In the genomic region with DNA sequence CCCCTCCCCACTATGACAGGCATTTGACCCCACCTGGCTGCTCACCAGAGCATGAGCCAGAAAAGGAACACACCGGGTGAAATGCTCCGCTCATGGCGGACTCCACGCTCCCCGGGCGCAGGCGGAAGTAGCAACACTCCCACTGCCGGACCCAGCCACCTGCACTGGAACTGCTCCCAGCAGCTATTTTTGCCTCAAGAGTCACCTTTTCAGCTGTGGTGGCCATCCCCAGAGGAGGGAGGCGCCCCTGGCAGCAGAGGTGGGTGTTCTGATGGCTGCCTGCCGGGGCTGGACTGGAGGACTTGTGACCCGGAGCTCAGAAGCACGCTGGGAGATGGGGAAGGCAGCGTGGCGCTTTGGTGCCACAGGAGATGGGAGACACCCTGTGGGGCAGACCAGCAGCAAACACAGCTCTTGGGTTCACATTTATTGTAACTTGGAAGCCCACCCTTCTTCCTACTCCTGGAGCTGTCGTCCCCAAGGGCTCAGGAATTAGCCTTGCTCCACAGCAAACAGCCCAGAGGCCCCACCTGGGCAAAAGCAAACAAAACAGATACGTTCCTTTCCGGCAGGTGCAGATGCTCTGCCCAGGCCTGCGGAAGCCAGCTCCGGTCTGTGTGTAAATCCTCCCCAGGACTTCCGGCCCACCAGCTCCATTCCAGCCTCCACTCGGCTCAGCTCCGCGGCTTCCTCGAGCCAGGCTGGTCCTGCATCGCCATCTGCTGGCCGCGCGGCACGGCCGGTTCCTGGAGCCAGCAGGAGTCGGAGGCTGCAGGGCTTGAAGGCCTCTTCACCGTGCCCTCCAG, we compare ENCODE assay signal across 8 cellular contexts. TPM values are rescaled to one million over a fixed set of nuclear protein-coding genes. Genes with fewer than 3 reads are reported as not detected.
DNase-seq lines count a peak whose midpoint lies in the region; ATAC-seq and TF ChIP-seq lines count a peak whose summit lies in the region.

No MANE protein-coding gene starts in this region.

- intact Hi-C loops in CD4-positive, alpha-beta T cell (cut with DNase I, micrococcal nuclease): loop anchor here (1.0 to 5.0 kb wide), 7 partner anchors 14 to 657 kb away; a partner anchor contains a TSS
- intact Hi-C loops in ascending aorta (cut with DNase I) (loop anchor here (1.0 to 5.0 kb wide), 4 partner anchors 8 to 357 kb away; a partner anchor contains a TSS), vagina (cut with DNase I) (loop anchor here (10.0 kb wide), 1 partner anchor 354 kb away; no protein-coding TSS in a partner anchor)

- POLR2A ChIA-PET in CD4-positive, alpha-beta T cell (lab: Charles Lee): interaction anchor here (0.6 to 5.1 kb wide), 19 partner anchors 7 to 811 kb away, joined by 3 to 129 read pairs (median 6); a partner anchor contains a TSS

- no peaks in the 10 kb centered on the region for H3K27me3 Mint-ChIP-seq in CD4-positive, alpha-beta T cell

- H3K4me1 ChIP-seq in HAP-1 (peaks cover 18% of the 10 kb centered on the region), ascending aorta (peaks cover 21 to 59% of the 10 kb centered on the region in 2 donors), right atrium auricular region (peaks cover 0 to 69% of the 10 kb centered on the region in 2 donors), vagina (peaks cover 79% of the 10 kb centered on the region)

- peaks cover 86% of the 10 kb centered on the region for H3K4me1 Mint-ChIP-seq in CD4-positive, alpha-beta T cell (ENCODE audit: low read depth)

- peak overlapping the region; percentile 87 for H3K27ac Mint-ChIP-seq in CD4-positive, alpha-beta T cell

- CTCF ChIA-PET in CD4-positive, alpha-beta T cell (lab: Charles Lee): interaction anchor here (0.5 to 4.8 kb wide), 38 partner anchors 11 to 798 kb away, joined by 3 to 69 read pairs (median 4); a partner anchor contains a TSS

- H3K36me3 ChIP-seq in HAP-1 (replicated peaks) (peaks cover 58% of the 10 kb centered on the region), ascending aorta (peaks cover 21 to 32% of the 10 kb centered on the region in 2 donors), right atrium auricular region (peaks cover 28% of the 10 kb centered on the region), vagina (peaks cover 0 to 13% of the 10 kb centered on the region in 2 donors)

- peak; percentile 96 for TF ChIP-seq CTCF in CD4-positive, alpha-beta T cell (IDR thresholded peaks at IDR 0.05)
- TF ChIP-seq CTCF in ascending aorta (IDR thresholded peaks at IDR 0.05): peak; percentile 96 to 99 (median 98)
- peak; percentile 93 to 99 for TF ChIP-seq CTCF in right atrium auricular region (IDR thresholded peaks at IDR 0.05)
- peak; percentile 80 to 99 (median 98) for TF ChIP-seq CTCF in vagina (IDR thresholded peaks at IDR 0.05)

- DNase-seq in CD4-positive, alpha-beta T cell: peak; percentile 88 to 93 (median 89)
- peak; percentile 69 to 93 for DNase-seq in HAP-1 (ENCODE audit: low spot score in 2 of 2)
- peak; percentile 94 for DNase-seq in NCI-H2029 (lab: John Stamatoyannopoulos, UW)
- DNase-seq in T-helper 9 cell: peak; percentile 89
- DNase-seq in ascending aorta (ENCODE audit: low spot score in 2 of 2): peak; percentile 52 to 93
- DNase-seq in right atrium auricular region (ENCODE audit: low spot score): peak; percentile 93
- peak; percentile 95 for DNase-seq in retina
- DNase-seq in vagina (ENCODE audit: extremely low spot score in 2 of 2): no peak

- ATAC-seq in CD4-positive, alpha-beta T cell (ENCODE audit: poor library complexity): peak; percentile 51

- peaks cover 72% of the 10 kb centered on the region for H3K36me3 Mint-ChIP-seq in CD4-positive, alpha-beta T cell (ENCODE audit: low read depth)

- in situ Hi-C loops in HAP-1 (cut with MboI; ENCODE audit: low sequenced_read_pairs): loop anchor here (10.0 kb wide), 1 partner anchor 354 kb away; no protein-coding TSS in a partner anchor

- no peaks in the 10 kb centered on the region for H3K9me3 Mint-ChIP-seq in CD4-positive, alpha-beta T cell

- peak overlapping the region; percentile 39 for H3K27ac ChIP-seq in CD4-positive, alpha-beta T cell (ENCODE audit: low read depth, low read length)
- H3K27ac ChIP-seq in ascending aorta (peak overlapping the region; percentile 32 to 48), right atrium auricular region (peak overlapping the region; percentile 4 to 63), vagina (peak overlapping the region; percentile 66)

- TF ChIP-seq POLR2A in vagina (IDR thresholded peaks at IDR 0.05): peak in 1 of 2 donors; percentile 64

- H3K4me3 Mint-ChIP-seq in CD4-positive, alpha-beta T cell: peak overlapping the region; percentile 82

- no peaks in the 10 kb centered on the region for H3K27me3 ChIP-seq in CD4-positive, alpha-beta T cell (ENCODE audit: control insufficient read depth, insufficient read depth, low read length)
- H3K27me3 ChIP-seq in HAP-1 (ENCODE audit: low read depth): no peaks in the 10 kb centered on the region
- no peaks in the 10 kb centered on the region for H3K27me3 ChIP-seq in ascending aorta
- H3K27me3 ChIP-seq in right atrium auricular region: no peaks in the 10 kb centered on the region
- no peaks in the 10 kb centered on the region for H3K27me3 ChIP-seq in vagina

- H3K4me3 ChIP-seq in HAP-1 (no peak overlapping the region), ascending aorta (peak overlapping the region in 1 of 2 donors; percentile 47), right atrium auricular region (peak overlapping the region in 1 of 2 donors; percentile 23), vagina (peak overlapping the region; percentile 9 to 22)

- no peaks in the 10 kb centered on the region for H3K9me3 ChIP-seq in CD4-positive, alpha-beta T cell (ENCODE audit: control insufficient read depth, low read length)
- H3K9me3 ChIP-seq in HAP-1 (no peaks in the 10 kb centered on the region; the same call in 1 of the 2 replicates), ascending aorta (no peaks in the 10 kb centered on the region), right atrium auricular region (no peaks in the 10 kb centered on the region), vagina (no peaks in the 10 kb centered on the region)

RNA-seq across cellular contexts. Expression of a gene that starts 3.7 kb away (rescaled TPM):
- 10 to 100 TPM; 65.8 to 69.7 TPM for total RNA-seq in CD4-positive, alpha-beta T cell
- total RNA-seq in ascending aorta (218 TPM), right atrium auricular region (100 to 1,000 TPM in 1 of 2 donors, 10 to 100 TPM in 1; 88.1 to 135 TPM), vagina (107 TPM)

RNA-seq across cellular contexts. Expression of a gene that starts 8.5 kb away (rescaled TPM):
- 100 to 1,000 TPM; 358 to 365 TPM for total RNA-seq in CD4-positive, alpha-beta T cell
- total RNA-seq in ascending aorta (173 TPM), right atrium auricular region (100 to 1,000 TPM; 155 to 256 TPM), vagina (246 TPM)

RNA-seq across cellular contexts. Expression of a gene that starts 26.8 kb away (rescaled TPM):
- total RNA-seq in CD4-positive, alpha-beta T cell: 10 to 100 TPM; 19.8 to 20.4 TPM
- total RNA-seq in ascending aorta: 22.5 TPM
- total RNA-seq in right atrium auricular region: 10 to 100 TPM; 14.4 to 22.1 TPM
- total RNA-seq in vagina: 18.9 TPM

RNA-seq across cellular contexts. Expression of a gene that starts 41.7 kb away (rescaled TPM):
- total RNA-seq in CD4-positive, alpha-beta T cell: 10 to 100 TPM; 29.2 to 30.1 TPM
- not detected for total RNA-seq in ascending aorta
- under 1 TPM in 1 of 2 donors, not detected in 1; 0.08 TPM for total RNA-seq in right atrium auricular region
- total RNA-seq in vagina: 1.2 TPM

Comparison
In these comparisons a context has a peak if more than half of its experiments do, and no peak if none do; other contexts are left out.
1. DNase-seq: peak in CD4-positive, alpha-beta T cell (10 of 10), HAP-1 (2 of 2), NCI-H2029 (single experiment), T-helper 9 cell (single experiment), ascending aorta (2 of 2), right atrium auricular region (single experiment) and retina (single experiment); none in vagina (0 of 2).
2. Peak in every context shown above with its lines, with median percentiles within 50 percentile points of each other: H3K27ac ChIP-seq and CTCF ChIP-seq.